Comparison of ENCODE assay signal across 11 cellular contexts in genomic region chr2:20048488-20049443, GRCh38. TPM values are rescaled to one million over a fixed set of nuclear protein-coding genes. Genes with fewer than 3 reads are reported as not detected.
DNase-seq lines count a peak whose midpoint lies in the region; ATAC-seq and TF ChIP-seq lines count a peak whose summit lies in the region.
"Had no signal": no experiment of that assay in that cellular context is flagged by ENCODE, and none has a peak within 500 bp of the region (broad histone marks: within the 10 kb centered on the region; RNA-seq: fewer than 3 reads in every experiment).

No MANE protein-coding gene starts in this region.

- no peaks in the 10 kb centered on the region for H3K27me3 ChIP-seq in gastrocnemius medialis

- ATAC-seq in gastrocnemius medialis (no peak), HG03457 (IDR thresholded peaks at IDR 0.05; ENCODE audit: unreplicated experiment) (no peak)
- ATAC-seq: activated CD4-positive, CD25-positive, alpha-beta regulatory T cell treated with anti-CD3 and anti-CD28 coated beads, Interleukin-2, amount 50 U/mL, for 24 hours had no signal

- H3K27ac ChIP-seq in gastrocnemius medialis, result peak overlapping the region in 3 of 4 donors; percentile 95 to 100 (median 95)

- DNase-seq in OCI-M1 (lab: John Stamatoyannopoulos, UW) (peak; percentile 27), fibroblast of villous mesenchyme (ENCODE audit: low read depth) (peak; percentile 30), gastrocnemius medialis (no peak), hepatic stellate cell (ENCODE audit: low spot score) (no peak)
- no peak for DNase-seq in stimulated activated CD4-positive, alpha-beta T cell treated with anti-CD3 and anti-CD28 coated beads, Interleukin-2, amount 100 ng/mL, for 48 hours
- DNase-seq in activated CD4-positive, CD25-positive, alpha-beta regulatory T cell treated with anti-CD3 and anti-CD28 coated beads, Interleukin-2, amount 50 U/mL, for 72 hours, result no peak
- DNase-seq: cerebellar nuclear complex, NCI-H187 had no signal

- no peaks in the 10 kb centered on the region for H3K9me3 ChIP-seq in gastrocnemius medialis

- intact Hi-C loops in gastrocnemius medialis (cut with DNase I; ENCODE audit: low total_unique reads), result no loop called here

- no peak for TF ChIP-seq CTCF in fibroblast of villous mesenchyme (IDR thresholded peaks at IDR 0.05; ENCODE audit: insufficient read depth, low read depth, low read length)
- no peak for TF ChIP-seq CTCF in gastrocnemius medialis (IDR thresholded peaks at IDR 0.05 in 4 of 5, conservative IDR thresholded peaks at IDR 0.05 in 1 of 5)

- H3K4me3 ChIP-seq in GM08714 (ENCODE audit: low read length) (peak overlapping the region; percentile 91), fibroblast of villous mesenchyme (ENCODE audit: low read depth, low read length) (peak overlapping the region; percentile 97), gastrocnemius medialis (peak overlapping the region; percentile 80 to 100 (median 87))

- in situ Hi-C loops in gastrocnemius medialis (cut with MboI; ENCODE audit: low sequenced_read_pairs in 4 of 4), result no loop called here

- no peaks in the 10 kb centered on the region for H3K36me3 ChIP-seq in gastrocnemius medialis

- peaks cover 36 to 54% of the 10 kb centered on the region in 2 donors for H3K4me1 ChIP-seq in gastrocnemius medialis

- TF ChIP-seq POLR2A in gastrocnemius medialis (IDR thresholded peaks at IDR 0.05), result no peak

RNA-seq across cellular contexts. Expression of gene LAPTM4A, which starts 2.7 kb away (rescaled TPM):
- total RNA-seq in fibroblast of villous mesenchyme, result 101 and 146 TPM in 2 replicates
- total RNA-seq in gastrocnemius medialis, result 10 to 100 TPM; 53.8 to 62.3 (median 57.4) TPM

RNA-seq across cellular contexts. Expression of gene MATN3, which starts 36.3 kb away (rescaled TPM):
- total RNA-seq in fibroblast of villous mesenchyme, result 3.0 and 3.9 TPM in 2 replicates
- under 1 TPM in 3 of 4 donors, not detected in 1; 0.26 to 0.35 (median 0.34) TPM for total RNA-seq in gastrocnemius medialis

RNA-seq across cellular contexts. Expression of gene WDR35, which starts 58.9 kb away (rescaled TPM):
- total RNA-seq in fibroblast of villous mesenchyme, result 11.3 and 13.0 TPM in 2 replicates
- 1 to 10 TPM; 3.3 to 4.5 (median 3.7) TPM for total RNA-seq in gastrocnemius medialis

Comparison
In these comparisons a context has a peak if more than half of its experiments do, and no peak if none do; other contexts are left out.
1. DNase-seq: peak in OCI-M1 (single experiment) and fibroblast of villous mesenchyme (single experiment); none in gastrocnemius medialis (0 of 2), stimulated activated CD4-positive, alpha-beta T cell treated with anti-CD3 and anti-CD28 coated beads, Interleukin-2, amount 100 ng/mL, for 48 hours (0 of 2), hepatic stellate cell (single experiment) and activated CD4-positive, CD25-positive, alpha-beta regulatory T cell treated with anti-CD3 and anti-CD28 coated beads, Interleukin-2, amount 50 U/mL, for 72 hours (single experiment).
2. Peak in every context shown above with its lines, with median percentiles within 50 percentile points of each other: H3K4me3 ChIP-seq.